13 cellular contexts compared by ENCODE assay signal in the genomic region with DNA sequence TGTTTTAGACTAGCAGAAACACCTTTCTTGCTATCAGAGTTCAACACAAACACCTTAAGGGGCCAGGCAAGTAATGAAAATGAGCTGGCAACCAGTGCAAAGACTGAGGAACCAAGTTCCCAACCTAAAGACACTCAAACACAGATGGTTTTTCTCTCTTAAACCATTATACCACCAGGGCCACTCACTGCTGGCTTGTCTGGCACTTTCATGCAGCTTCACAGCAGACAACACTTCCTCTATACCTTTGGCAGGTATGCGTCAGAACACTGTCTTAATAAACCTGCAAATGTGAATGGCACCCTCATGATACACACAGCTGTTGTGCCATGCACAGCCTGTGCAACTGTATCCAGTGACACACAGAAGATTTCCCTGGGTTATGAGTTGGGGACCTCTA. TPM values are rescaled to one million over a fixed set of nuclear protein-coding genes. Genes with fewer than 3 reads are reported as not detected.
DNase-seq lines count a peak whose midpoint lies in the region; ATAC-seq and TF ChIP-seq lines count a peak whose summit lies in the region.
"Had no signal": no experiment of that assay in that cellular context is flagged by ENCODE, and none has a peak within 500 bp of the region (broad histone marks: within the 10 kb centered on the region; RNA-seq: fewer than 3 reads in every experiment).

No MANE protein-coding gene starts in this region.

- H3K4me3 ChIP-seq in suprapubic skin = no peak overlapping the region
- H3K4me3 ChIP-seq: neural progenitor cell, smooth muscle cell had no signal

- H3K9me3 ChIP-seq in suprapubic skin = no peaks in the 10 kb centered on the region
- H3K9me3 ChIP-seq: BE2C had no signal

- H3K27me3 Mint-ChIP-seq in activated B cell treated with CpG ODN at 0.5 μM for 24 hours = no peaks in the 10 kb centered on the region
- no peaks in the 10 kb centered on the region for H3K27me3 Mint-ChIP-seq in activated naive CD8-positive, alpha-beta T cell treated with anti-CD3 and anti-CD28 coated beads, Interleukin-2, amount 10 ng/mL, durations not matched to agents 7 days and 5 days

- CTCF ChIA-PET in activated B cell treated with CpG ODN at 0.5 μM for 24 hours (lab: Charles Lee) = interaction anchor here (1.1 kb wide), 1 partner anchor 115 kb away, joined by 5 read pairs; no protein-coding TSS in a partner anchor

- H3K27me3 ChIP-seq in suprapubic skin = no peaks in the 10 kb centered on the region
- H3K27me3 ChIP-seq: BE2C, neural progenitor cell had no signal

- peak overlapping the region; percentile 68 for H3K27ac Mint-ChIP-seq in activated B cell treated with CpG ODN at 0.5 μM for 24 hours
- peak overlapping the region; percentile 32 for H3K27ac Mint-ChIP-seq in activated naive CD8-positive, alpha-beta T cell treated with anti-CD3 and anti-CD28 coated beads, Interleukin-2, amount 10 ng/mL, durations not matched to agents 7 days and 5 days
- H3K27ac Mint-ChIP-seq: neural progenitor cell had no signal

- peaks cover 26% of the 10 kb centered on the region for H3K36me3 Mint-ChIP-seq in activated B cell treated with CpG ODN at 0.5 μM for 24 hours (ENCODE audit: low read depth)
- peaks cover 36% of the 10 kb centered on the region for H3K36me3 Mint-ChIP-seq in activated naive CD8-positive, alpha-beta T cell treated with anti-CD3 and anti-CD28 coated beads, Interleukin-2, amount 10 ng/mL, durations not matched to agents 7 days and 5 days
- H3K36me3 Mint-ChIP-seq: neural progenitor cell had no signal

- TF ChIP-seq CTCF in activated B cell treated with CpG ODN at 0.5 μM for 24 hours (IDR thresholded peaks at IDR 0.05) (no peak), suprapubic skin (IDR thresholded peaks at IDR 0.05) (no peak)

- peaks cover 90% of the 10 kb centered on the region for H3K4me1 Mint-ChIP-seq in activated B cell treated with CpG ODN at 0.5 μM for 24 hours
- H3K4me1 Mint-ChIP-seq in activated naive CD8-positive, alpha-beta T cell treated with anti-CD3 and anti-CD28 coated beads, Interleukin-2, amount 10 ng/mL, durations not matched to agents 7 days and 5 days = peaks cover 80% of the 10 kb centered on the region

- H3K4me3 Mint-ChIP-seq in activated B cell treated with CpG ODN at 0.5 μM for 24 hours = no peak overlapping the region
- H3K4me3 Mint-ChIP-seq in activated naive CD8-positive, alpha-beta T cell treated with anti-CD3 and anti-CD28 coated beads, Interleukin-2, amount 10 ng/mL, durations not matched to agents 7 days and 5 days = peak overlapping the region; percentile 45
- H3K4me3 Mint-ChIP-seq: neural progenitor cell had no signal

- TF ChIP-seq POLR2A in suprapubic skin (IDR thresholded peaks at IDR 0.05) = no peak

- peak; percentile 32 for DNase-seq in stimulated activated CD4-positive, alpha-beta T cell treated with anti-CD3 and anti-CD28 coated beads, Interleukin-4, amount 100 ng/mL, for 24 hours
- no peak for DNase-seq in stimulated activated CD4-positive, alpha-beta T cell treated with anti-CD3 and anti-CD28 coated beads, Interleukin-12 subunit alpha, Interleukin-12 subunit beta, amount 100 ng/mL, for 4 hours
- DNase-seq in activated B cell treated with CpG ODN at 0.5 μM for 24 hours = no peak
- no peak for DNase-seq in activated naive CD8-positive, alpha-beta T cell treated with anti-CD3 and anti-CD28 coated beads, Interleukin-2, amount 10 ng/mL, durations not matched to agents 7 days and 5 days
- peak in 5 of 6 experiments; percentile 15 to 58 (median 46) for DNase-seq in stimulated activated naive CD4-positive, alpha-beta T cell (lab: John Stamatoyannopoulos, UW)
- no peak for DNase-seq in suprapubic skin (ENCODE audit: low spot score in 2 of 2)
- no peak for DNase-seq in dermis blood vessel endothelial cell
- DNase-seq: aorta, BE2C had no signal

- no peaks in the 10 kb centered on the region for H3K36me3 ChIP-seq in suprapubic skin
- H3K36me3 ChIP-seq: BE2C, neural progenitor cell had no signal

- POLR2A ChIA-PET in activated B cell treated with CpG ODN at 0.5 μM for 24 hours (lab: Charles Lee) = interaction anchor here (0.5 to 5.3 kb wide), 14 partner anchors 8 to 101 kb away, joined by 3 to 27 read pairs (median 4); a partner anchor contains a TSS
- POLR2A ChIA-PET in activated naive CD8-positive, alpha-beta T cell treated with anti-CD3 and anti-CD28 coated beads, Interleukin-2, amount 10 ng/mL, durations not matched to agents 7 days and 5 days (lab: Charles Lee) = interaction anchor here (0.7 to 4.5 kb wide), 12 partner anchors 11 to 121 kb away, joined by 3 to 31 read pairs (median 6); a partner anchor contains a TSS

- no peak overlapping the region for H3K27ac ChIP-seq in suprapubic skin
- H3K27ac ChIP-seq: neural progenitor cell, VCaP had no signal

- peaks cover 32% of the 10 kb centered on the region for H3K4me1 ChIP-seq in suprapubic skin
- H3K4me1 ChIP-seq: BE2C, neural progenitor cell had no signal

- intact Hi-C loops in activated B cell treated with CpG ODN at 0.5 μM for 24 hours (cut with micrococcal nuclease) = loop anchor here (1.0 to 2.0 kb wide), 3 partner anchors 24 to 96 kb away; a partner anchor contains a TSS

- 75% methylated on average over 1 of the region's 1 CpG for WGBS in suprapubic skin

- no peak for TF ChIP-seq EP300 in suprapubic skin (IDR thresholded peaks at IDR 0.05)

- H3K9me3 Mint-ChIP-seq in activated B cell treated with CpG ODN at 0.5 μM for 24 hours = no peaks in the 10 kb centered on the region
- no peaks in the 10 kb centered on the region for H3K9me3 Mint-ChIP-seq in activated naive CD8-positive, alpha-beta T cell treated with anti-CD3 and anti-CD28 coated beads, Interleukin-2, amount 10 ng/mL, durations not matched to agents 7 days and 5 days
- H3K9me3 Mint-ChIP-seq: neural progenitor cell had no signal

- peak; percentile 11 for ATAC-seq in activated B cell treated with CpG ODN at 0.5 μM for 24 hours (ENCODE audit: low read depth)
- peak; percentile 18 for ATAC-seq in activated naive CD8-positive, alpha-beta T cell treated with anti-CD3 and anti-CD28 coated beads, Interleukin-2, amount 10 ng/mL, durations not matched to agents 7 days and 5 days (ENCODE audit: low read depth)
- ATAC-seq in HG02763 (IDR thresholded peaks at IDR 0.05; ENCODE audit: unreplicated experiment) = no peak

RNA-seq across cellular contexts. Expression of a gene that starts 41.6 kb away (rescaled TPM):
- 41.2 and 46.0 TPM in 2 replicates for total RNA-seq in activated B cell treated with CpG ODN at 0.5 μM for 24 hours
- total RNA-seq in activated naive CD8-positive, alpha-beta T cell treated with anti-CD3 and anti-CD28 coated beads, Interleukin-2, amount 10 ng/mL, durations not matched to agents 7 days and 5 days = 10 to 100 TPM; 58.9 to 62.3 TPM
- 10 to 100 TPM in 2 of 4 donors, 1 to 10 TPM in 2; 5.4 to 15.7 (median 8.4) TPM for total RNA-seq in suprapubic skin
- total RNA-seq in dermis blood vessel endothelial cell = 4.8 and 8.8 TPM in 2 replicates

Comparison
In these comparisons a context has a peak if more than half of its experiments do, and no peak if none do; other contexts are left out.
1. DNase-seq: peak in stimulated activated CD4-positive, alpha-beta T cell treated with anti-CD3 and anti-CD28 coated beads, Interleukin-4, amount 100 ng/mL, for 24 hours (single experiment) and stimulated activated naive CD4-positive, alpha-beta T cell (5 of 6); none in stimulated activated CD4-positive, alpha-beta T cell treated with anti-CD3 and anti-CD28 coated beads, Interleukin-12 subunit alpha, Interleukin-12 subunit beta, amount 100 ng/mL, for 4 hours (single experiment), activated B cell treated with CpG ODN at 0.5 μM for 24 hours (single experiment), activated naive CD8-positive, alpha-beta T cell treated with anti-CD3 and anti-CD28 coated beads, Interleukin-2, amount 10 ng/mL, durations not matched to agents 7 days and 5 days (single experiment), suprapubic skin (0 of 2) and dermis blood vessel endothelial cell (single experiment).